In the genomic region with DNA sequence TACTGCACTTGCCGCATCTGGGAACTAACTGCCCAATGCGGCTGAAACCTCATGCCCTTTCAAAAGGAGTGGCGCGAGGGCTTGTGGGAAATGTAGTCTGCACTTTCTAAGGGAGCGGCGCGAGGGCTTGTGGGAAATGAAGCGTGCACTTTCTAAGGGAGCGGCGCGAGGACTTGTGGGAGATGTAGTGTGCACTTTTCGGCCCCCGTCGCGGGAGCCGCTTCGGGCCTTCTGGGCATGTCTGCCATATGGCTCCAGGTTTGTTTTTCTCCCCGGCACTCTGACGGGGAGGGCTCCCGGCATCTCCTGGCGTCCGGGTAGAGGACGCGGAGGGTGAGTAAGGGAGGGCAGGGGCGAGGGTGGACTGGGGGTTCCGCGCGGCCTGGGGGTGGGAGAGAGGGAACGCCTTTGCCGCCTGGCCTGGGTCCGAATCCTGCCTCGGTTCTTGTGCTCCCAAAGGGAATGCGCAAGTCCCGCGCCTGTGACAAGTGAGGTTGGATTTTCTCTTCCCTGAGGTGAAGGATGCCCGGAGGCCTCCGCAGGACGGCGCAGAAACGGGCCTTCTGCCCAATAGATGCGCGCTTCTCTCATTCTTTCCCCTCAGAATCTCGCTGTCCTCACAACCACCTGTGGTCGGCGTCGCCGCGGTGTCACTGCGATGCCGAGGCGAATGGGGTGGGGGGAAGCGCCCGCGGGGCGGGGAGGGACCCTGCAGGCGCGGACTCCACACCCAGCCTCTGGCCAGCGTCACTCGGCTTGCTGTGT, we compare ENCODE assay signal across 8 cellular contexts. TPM values are rescaled to one million over a fixed set of nuclear protein-coding genes. Genes with fewer than 3 reads are reported as not detected.
DNase-seq lines count a peak whose midpoint lies in the region; ATAC-seq and FAIRE-seq lines count a peak whose summit lies in the region.

ZNF37A (plus strand) TSS at position 180 of the 765 bp plus-strand sequence. CDS start 2,281 bp downstream, outside the sequence.

- H3K36me3 ChIP-seq in endocrine pancreas (ENCODE audit: control insufficient read depth, insufficient read depth, low read length) (peaks cover 2% of the 10 kb centered on the region), mesendoderm (ENCODE audit: control insufficient read depth, insufficient read depth, low read length) (no peaks in the 10 kb centered on the region)

- H2BK120ac ChIP-seq in mesendoderm (ENCODE audit: low read depth, low read length) = no peak within 1 kb of the TSS

- no peak within 1 kb of the TSS for H2BK5ac ChIP-seq in mesendoderm (ENCODE audit: low read length)

- H2BK15ac ChIP-seq in mesendoderm (replicated peaks; ENCODE audit: low read depth) = no peak within 1 kb of the TSS

- no peak within 1 kb of the TSS for H3K4ac ChIP-seq in mesendoderm (ENCODE audit: low read depth, low read length)

- no peak within 1 kb of the TSS for H4K5ac ChIP-seq in mesendoderm (ENCODE audit: low read length)

- H3K18ac ChIP-seq in mesendoderm (ENCODE audit: low read length) = no peak within 1 kb of the TSS

- H3K27ac ChIP-seq in mesendoderm (ENCODE audit: low read depth, low read length) = no peak within 1 kb of the TSS

- no CpG with 5 or more reads among the region's 59 CpGs for WGBS in mesendoderm (ENCODE audit: extremely low coverage, insufficient coverage, low lambda C conversion rate)

- H3K4me2 ChIP-seq in mesendoderm (ENCODE audit: low read length) = peak within 1 kb of the TSS; percentile 57

- ATAC-seq in GM21367 (IDR thresholded peaks at IDR 0.05; ENCODE audit: unreplicated experiment) = peak; percentile 97

- H3K4me1 ChIP-seq in endocrine pancreas (ENCODE audit: control insufficient read depth, insufficient read depth, low read length) = peaks cover 5% of the 10 kb centered on the region
- no peaks in the 10 kb centered on the region for H3K4me1 ChIP-seq in mesendoderm (ENCODE audit: control insufficient read depth, low read depth, low read length)

- peak within 1 kb of the TSS; percentile 88 for H3K56ac ChIP-seq in mesendoderm (ENCODE audit: low read length)

- no peaks in the 10 kb centered on the region for H3K79me2 ChIP-seq in mesendoderm (ENCODE audit: control insufficient read depth, insufficient read depth, low read length)

- no peak within 1 kb of the TSS for H4K8ac ChIP-seq in mesendoderm (ENCODE audit: low read depth, low read length)

- H3K79me1 ChIP-seq in mesendoderm (ENCODE audit: low read length) = no peaks in the 10 kb centered on the region

- H3K4me3 ChIP-seq in endocrine pancreas (ENCODE audit: control insufficient read depth, insufficient read depth, low read length) = peak within 1 kb of the TSS; percentile 88
- H3K4me3 ChIP-seq in mesendoderm (ENCODE audit: low read length) = peak within 1 kb of the TSS; percentile 62

- H3K27me3 ChIP-seq in endocrine pancreas (ENCODE audit: control insufficient read depth, insufficient read depth, low read length) (no peaks in the 10 kb centered on the region), mesendoderm (ENCODE audit: insufficient read depth, low read length, poor library complexity) (no peaks in the 10 kb centered on the region)

- H3K9me3 ChIP-seq in endocrine pancreas (ENCODE audit: control insufficient read depth, low read length) = peaks cover 1% of the 10 kb centered on the region

- DNase-seq in COLO829 (ENCODE audit: low spot score) (peak; percentile 72), HTR-8/SVneo (ENCODE audit: insufficient read length, low spot score) (peak; percentile 87), NOMO-1 treated with dmso at 0.1 percent for 144 hours (lab: John Stamatoyannopoulos, UW; ENCODE audit: unreplicated experiment) (peak; percentile 92), mesendoderm (peak; percentile 98)
- DNase-seq in activated CD8-positive, alpha-beta memory T cell treated with anti-CD3 and anti-CD28 coated beads for 48 hours (ENCODE audit: low read depth in 2 of 3, low spot score in 2 of 3) = peak; percentile 55 to 65 (median 64)
- peak; percentile 88 for DNase-seq in stimulated activated CD8-positive, alpha-beta memory T cell treated with anti-CD3 and anti-CD28 coated beads, Interleukin-15, amount 100 ng/mL, for 1 hour (ENCODE audit: low read depth)

- H2AK5ac ChIP-seq in mesendoderm (ENCODE audit: low read length) = no peak within 1 kb of the TSS

- no peak within 1 kb of the TSS for H3K23ac ChIP-seq in mesendoderm (ENCODE audit: low read length)

- peak within 1 kb of the TSS; percentile 97 for H3K9ac ChIP-seq in endocrine pancreas (ENCODE audit: control insufficient read depth, insufficient read depth, low read length)
- H3K9ac ChIP-seq in mesendoderm (ENCODE audit: low read length) = peak within 1 kb of the TSS; percentile 68

- peak; percentile 20 for FAIRE-seq in HTR-8/SVneo (lab: Jason Lieb, UNC)

RNA-seq across cellular contexts. Expression of gene ZNF37A, which starts in this region (rescaled TPM):
- polyA plus RNA-seq in mesendoderm (2013, experiment 1 of 2) = 3.2 TPM
- polyA plus RNA-seq in mesendoderm (2013, experiment 2 of 2) = 3.3 TPM
